36 cellular contexts compared by ENCODE assay signal in genomic region chr13:29292045-29292444, GRCh38.
"Had no signal": no experiment of that assay in that cellular context is flagged by ENCODE, and none has a peak within 500 bp of the region (broad histone marks: within the 10 kb centered on the region; RNA-seq: fewer than 3 reads in every experiment).

No MANE protein-coding gene starts in this region.

- ATAC-seq: activated CD8-positive, alpha-beta T cell treated with anti-CD3 and anti-CD28 coated beads for 36 hours; activated naive CD4-positive, alpha-beta T cell treated with anti-CD3 and anti-CD28 coated beads, Interleukin-2, amount 50 U/mL, for 72 hours; activated T-cell treated with anti-CD3 and anti-CD28 coated beads, Interleukin-2, amount 50 U/mL, for 4 hours; activated T-cell treated with anti-CD3 and anti-CD28 coated beads, Interleukin-2, amount 50 U/mL, for 72 hours; activated T-helper 17 cell treated with anti-CD3 and anti-CD28 coated beads, Interleukin-2, amount 50 U/mL, for 72 hours; body of pancreas had no signal

- H3K4me1 Mint-ChIP-seq: activated B cell treated with CpG ODN at 0.5 μM for 24 hours; activated CD4-positive, alpha-beta T cell treated with anti-CD3 and anti-CD28 coated beads, Interleukin-2, amount 10 ng/mL, durations not matched to agents 24 days and 14 days; activated naive CD8-positive, alpha-beta T cell treated with anti-CD3 and anti-CD28 coated beads for 36 hours; activated T-helper 17 cell treated with anti-CD3 and anti-CD28 coated beads, Interleukin-2, amount 50 U/mL, for 72 hours had no signal

- DNase-seq: activated B cell treated with CpG ODN at 0.5 μM for 24 hours; activated CD4-positive, alpha-beta memory T cell treated with anti-CD3 and anti-CD28 coated beads for 36 hours; activated CD4-positive, alpha-beta T cell treated with anti-CD3 and anti-CD28 coated beads for 4 hours; activated CD4-positive, alpha-beta T cell treated with anti-CD3 and anti-CD28 coated beads, Interleukin-2, amount 10 ng/mL, durations not matched to agents 24 days and 14 days; activated CD4-positive, alpha-beta T cell treated with anti-CD3 and anti-CD28 coated beads, Interleukin-2, amount 50 U/mL, for 1 hour; activated CD4-positive, alpha-beta T cell treated with anti-CD3 and anti-CD28 coated beads, Interleukin-2, amount 50 U/mL, for 4 hours; activated CD4-positive, CD25-positive, alpha-beta regulatory T cell treated with anti-CD3 and anti-CD28 coated beads, Interleukin-2, amount 50 U/mL, for 72 hours; activated CD8-positive, alpha-beta memory T cell treated with anti-CD3 and anti-CD28 coated beads, Interleukin-2, amount 50 U/mL, for 4 hours; activated CD8-positive, alpha-beta T cell treated with anti-CD3 and anti-CD28 coated beads for 36 hours; activated effector memory CD4-positive, alpha-beta T cell treated with anti-CD3 and anti-CD28 coated beads, Interleukin-2, amount 50 U/mL, for 16 hours; activated gamma-delta T cell treated with Interleukin-2 at 50 U/mL for 16 hours; activated naive CD4-positive, alpha-beta T cell; activated naive CD4-positive, alpha-beta T cell treated with anti-CD3 and anti-CD28 coated beads for 36 hours; activated naive CD4-positive, alpha-beta T cell treated with anti-CD3 and anti-CD28 coated beads, Interleukin-2, amount 50 U/mL, for 16 hours; activated naive CD8-positive, alpha-beta T cell treated with anti-CD3 and anti-CD28 coated beads for 36 hours; activated T-cell treated with anti-CD3 and anti-CD28 coated beads for 4 hours; activated T-cell treated with anti-CD3 and anti-CD28 coated beads, Interleukin-2, amount 50 U/mL, for 1 hour; activated T-cell treated with anti-CD3 and anti-CD28 coated beads, Interleukin-2, amount 50 U/mL, for 4 hours; activated T-cell treated with anti-CD3 and anti-CD28 coated beads, Interleukin-2, amount 50 U/mL, for 72 hours; adrenal gland; amniotic stem cell; aorta; body of pancreas; brain microvascular endothelial cell; central memory CD4-positive, alpha-beta T cell; T-helper 2 cell; T-helper 9 cell had no signal

- H3K4me3 Mint-ChIP-seq: activated B cell treated with CpG ODN at 0.5 μM for 24 hours; activated CD4-positive, alpha-beta memory T cell treated with anti-CD3 and anti-CD28 coated beads for 36 hours; activated CD4-positive, alpha-beta T cell treated with anti-CD3 and anti-CD28 coated beads, Interleukin-2, amount 10 ng/mL, durations not matched to agents 24 days and 14 days; activated CD8-positive, alpha-beta T cell treated with anti-CD3 and anti-CD28 coated beads for 36 hours; activated naive CD4-positive, alpha-beta T cell treated with anti-CD3 and anti-CD28 coated beads for 36 hours; activated naive CD8-positive, alpha-beta T cell treated with anti-CD3 and anti-CD28 coated beads for 36 hours; activated T-cell treated with anti-CD3 and anti-CD28 coated beads, Interleukin-2, amount 50 U/mL, for 4 hours; activated T-cell treated with anti-CD3 and anti-CD28 coated beads, Interleukin-2, amount 50 U/mL, for 72 hours; activated T-helper 1 cell treated with anti-CD3 and anti-CD28 coated beads, Interleukin-12 subunit alpha, Interleukin-12 subunit beta, Interleukin-2, Interleukin-4 antibody, amounts not matched to agents 30 ng/mL and 10 ng/mL and 1 ng/mL, durations not matched to agents 14 hours and 24 hours and 36 hours; activated T-helper 17 cell treated with anti-CD3 and anti-CD28 coated beads, Interleukin-2, amount 50 U/mL, for 72 hours; T-helper 1 cell treated with Interleukin-12 subunit alpha and Interleukin-12 subunit beta and Interleukin-4 antibody, amounts not matched to agents 30 μg/mL and 1 μg/mL, for 36 hours; T-helper 2 cell treated with Interferon-gamma antibody and Interleukin-4, amounts not matched to agents 5 μg/mL and 100 μg/mL, for 36 hours had no signal

- H3K36me3 ChIP-seq: adrenal gland, brain microvascular endothelial cell, breast epithelium had no signal

- H3K27me3 Mint-ChIP-seq: activated B cell treated with CpG ODN at 0.5 μM for 24 hours; activated CD4-positive, alpha-beta T cell treated with anti-CD3 and anti-CD28 coated beads, Interleukin-2, amount 10 ng/mL, durations not matched to agents 24 days and 14 days had no signal

- H3K9me3 Mint-ChIP-seq: activated CD4-positive, alpha-beta T cell treated with anti-CD3 and anti-CD28 coated beads, Interleukin-2, amount 10 ng/mL, durations not matched to agents 24 days and 14 days; activated naive CD4-positive, alpha-beta T cell treated with anti-CD3 and anti-CD28 coated beads for 36 hours; activated naive CD8-positive, alpha-beta T cell treated with anti-CD3 and anti-CD28 coated beads for 36 hours; activated T-helper 1 cell treated with anti-CD3 and anti-CD28 coated beads, Interleukin-12 subunit alpha, Interleukin-12 subunit beta, Interleukin-2, Interleukin-4 antibody, amounts not matched to agents 30 ng/mL and 10 ng/mL and 1 ng/mL, durations not matched to agents 14 hours and 24 hours and 36 hours; activated T-helper 17 cell treated with anti-CD3 and anti-CD28 coated beads, Interleukin-2, amount 50 U/mL, for 72 hours; T-helper 1 cell treated with Interleukin-12 subunit alpha and Interleukin-12 subunit beta and Interleukin-4 antibody, amounts not matched to agents 30 μg/mL and 1 μg/mL, for 36 hours; T-helper 2 cell treated with Interferon-gamma antibody and Interleukin-4, amounts not matched to agents 5 μg/mL and 100 μg/mL, for 36 hours had no signal

- H3K27ac Mint-ChIP-seq: activated B cell treated with CpG ODN at 0.5 μM for 24 hours; activated CD4-positive, alpha-beta memory T cell treated with anti-CD3 and anti-CD28 coated beads for 36 hours; activated CD4-positive, alpha-beta T cell treated with anti-CD3 and anti-CD28 coated beads, Interleukin-2, amount 10 ng/mL, durations not matched to agents 24 days and 14 days; activated CD8-positive, alpha-beta T cell treated with anti-CD3 and anti-CD28 coated beads for 36 hours; activated naive CD4-positive, alpha-beta T cell treated with anti-CD3 and anti-CD28 coated beads for 36 hours; activated naive CD4-positive, alpha-beta T cell treated with anti-CD3 and anti-CD28 coated beads, Interleukin-2, amount 50 U/mL, for 72 hours; activated naive CD8-positive, alpha-beta T cell treated with anti-CD3 and anti-CD28 coated beads for 36 hours; activated T-cell treated with anti-CD3 and anti-CD28 coated beads, Interleukin-2, amount 50 U/mL, for 72 hours; activated T-helper 1 cell treated with anti-CD3 and anti-CD28 coated beads, Interleukin-12 subunit alpha, Interleukin-12 subunit beta, Interleukin-2, Interleukin-4 antibody, amounts not matched to agents 30 ng/mL and 10 ng/mL and 1 ng/mL, durations not matched to agents 14 hours and 24 hours and 36 hours; activated T-helper 17 cell treated with anti-CD3 and anti-CD28 coated beads, Interleukin-2, amount 50 U/mL, for 72 hours; T-helper 1 cell treated with Interleukin-12 subunit alpha and Interleukin-12 subunit beta and Interleukin-4 antibody, amounts not matched to agents 30 μg/mL and 1 μg/mL, for 36 hours; T-helper 2 cell treated with Interferon-gamma antibody and Interleukin-4, amounts not matched to agents 5 μg/mL and 100 μg/mL, for 36 hours had no signal

- FAIRE-seq: astrocyte, TTC549 had no signal

- H3K9me3 ChIP-seq: adrenal gland, body of pancreas, breast epithelium had no signal

- H3K4me3 ChIP-seq: adrenal gland, body of pancreas, breast epithelium had no signal

- H3K27ac ChIP-seq: adrenal gland, body of pancreas, brain microvascular endothelial cell, breast epithelium, VCaP had no signal

- H3K4me1 ChIP-seq: adrenal gland, body of pancreas, breast epithelium had no signal

- H3K27me3 ChIP-seq: adrenal gland, body of pancreas, brain microvascular endothelial cell, breast epithelium had no signal

- H3K36me3 Mint-ChIP-seq: activated CD4-positive, alpha-beta memory T cell treated with anti-CD3 and anti-CD28 coated beads for 36 hours; activated naive CD4-positive, alpha-beta T cell treated with anti-CD3 and anti-CD28 coated beads, Interleukin-2, amount 50 U/mL, for 72 hours; activated naive CD8-positive, alpha-beta T cell treated with anti-CD3 and anti-CD28 coated beads for 36 hours had no signal
